ENCODE assay signal across 14 cellular contexts in the genomic region with DNA sequence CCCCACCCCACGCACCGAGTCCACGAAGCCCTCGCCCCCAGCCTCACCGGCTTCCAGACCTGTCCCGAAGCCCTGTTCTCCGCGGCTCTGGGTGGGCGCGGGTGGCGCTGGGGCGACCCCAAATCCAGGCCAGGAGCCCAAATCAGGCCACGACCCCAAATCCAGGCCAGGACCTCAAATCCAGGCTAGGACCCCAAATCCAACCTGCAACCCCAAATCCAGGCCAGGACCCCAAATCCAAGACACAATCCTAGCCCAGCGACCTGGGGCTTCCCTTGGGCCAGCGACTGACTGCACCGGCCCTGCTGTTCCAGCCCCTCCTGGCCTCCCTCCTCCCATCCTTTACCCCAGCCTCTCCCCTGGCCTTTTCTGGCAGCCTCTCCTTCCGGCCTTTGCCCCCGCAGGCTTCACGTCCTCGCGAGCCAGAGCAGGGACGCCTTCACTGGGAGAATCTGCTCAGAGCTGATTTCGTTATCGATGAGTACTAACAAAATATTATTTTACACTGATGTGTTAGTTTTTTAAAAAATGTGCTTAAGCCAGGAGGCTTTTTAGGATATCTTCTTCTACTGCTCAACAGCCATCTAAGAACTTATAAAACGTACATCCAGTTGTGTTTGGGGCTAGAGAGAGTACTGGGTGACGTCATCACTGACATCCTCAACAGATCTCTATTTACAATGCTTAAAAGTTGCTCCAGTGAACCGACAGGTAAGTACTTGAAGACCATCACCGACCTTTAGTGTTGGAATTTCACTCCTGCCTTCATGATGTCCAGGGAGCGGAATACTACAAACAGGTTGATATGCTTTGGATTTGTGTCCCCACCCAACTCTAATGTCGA. TPM values are rescaled to one million over a fixed set of nuclear protein-coding genes. Genes with fewer than 3 reads are reported as not detected.
DNase-seq lines count a peak whose midpoint lies in the region; ATAC-seq lines count a peak whose summit lies in the region.
"Had no signal": no experiment of that assay in that cellular context is flagged by ENCODE, and none has a peak within 500 bp of the region (broad histone marks: within the 10 kb centered on the region; RNA-seq: fewer than 3 reads in every experiment).

No MANE protein-coding gene starts in this region.

- H3K4me1 ChIP-seq in ES-I3 (ENCODE audit: insufficient read depth, low read length) (no peaks in the 10 kb centered on the region), iPS DF 6.9 (ENCODE audit: control insufficient read depth, insufficient read depth, low read length) (no peaks in the 10 kb centered on the region)

- no peaks in the 10 kb centered on the region for H3K9me3 ChIP-seq in ES-I3 (ENCODE audit: control insufficient read depth, insufficient read depth, low read length)
- no peaks in the 10 kb centered on the region for H3K9me3 ChIP-seq in T-helper 17 cell (ENCODE audit: control insufficient read depth, low read length, poor library complexity, severe bottlenecking)
- no peaks in the 10 kb centered on the region for H3K9me3 ChIP-seq in iPS DF 6.9 (ENCODE audit: control insufficient read depth, insufficient read depth, low read length)
- H3K9me3 ChIP-seq: Caco-2, gastrocnemius medialis, mucosa of descending colon had no signal

- intact Hi-C loops in sciatic nerve (cut with DNase I): loop anchor here (10.0 kb wide), 1 partner anchor 217 kb away; no protein-coding TSS in a partner anchor

- H3K27me3 Mint-ChIP-seq in T-helper 17 cell: peaks cover 73% of the 10 kb centered on the region

- peaks cover 9% of the 10 kb centered on the region for H3K36me3 Mint-ChIP-seq in T-helper 17 cell (ENCODE audit: low read depth)

- ATAC-seq in T-helper 17 cell (no peak), sciatic nerve (no peak), HG02759 (IDR thresholded peaks at IDR 0.05; ENCODE audit: unreplicated experiment) (no peak)

- no peak overlapping the region for H3K27ac ChIP-seq in iPS DF 6.9 (ENCODE audit: low read length)
- H3K27ac ChIP-seq: gastrocnemius medialis had no signal

- H3K4me3 ChIP-seq in iPS DF 6.9 (ENCODE audit: low read length): peak overlapping the region; percentile 4; the same call in 1 of the 2 replicates
- H3K4me3 ChIP-seq: mucosa of descending colon had no signal

- DNase-seq in T-helper 17 cell (no peak), iPS DF 6.9 (ENCODE audit: low read depth, low spot score) (no peak), sciatic nerve (ENCODE audit: low spot score) (peak; percentile 55), GM19240 (ENCODE audit: insufficient read length, low spot score) (no peak)
- no peak for DNase-seq in effector CD4-positive, alpha-beta T cell
- DNase-seq: activated B cell treated with CpG ODN at 0.5 μM for 24 hours, gastrocnemius medialis, NCI-H1105, NCI-H524, SHP77 had no signal

- peak overlapping the region; percentile 73 for H3K4me3 Mint-ChIP-seq in T-helper 17 cell

- peaks cover 6% of the 10 kb centered on the region for H3K27me3 ChIP-seq in iPS DF 6.9 (ENCODE audit: control insufficient read depth, insufficient read depth, low read length)

- H3K27ac Mint-ChIP-seq in T-helper 17 cell: no peak overlapping the region
- H3K27ac Mint-ChIP-seq: activated B cell treated with CpG ODN at 0.5 μM for 24 hours had no signal

- no CpG with 5 or more reads among the region's 30 CpGs for WGBS in iPS DF 6.9 (ENCODE audit: insufficient coverage, insufficient read length)

- peaks cover 19% of the 10 kb centered on the region for H3K4me1 Mint-ChIP-seq in T-helper 17 cell
- H3K4me1 Mint-ChIP-seq: activated B cell treated with CpG ODN at 0.5 μM for 24 hours had no signal

- peak overlapping the region; percentile 47; the same call in 1 of the 2 replicates for H3K9ac ChIP-seq in ES-I3 (ENCODE audit: low read depth, low read length)

- no peaks in the 10 kb centered on the region for H3K36me3 ChIP-seq in ES-I3 (ENCODE audit: insufficient read depth, low read length)
- no peaks in the 10 kb centered on the region for H3K36me3 ChIP-seq in iPS DF 6.9 (ENCODE audit: control insufficient read depth, insufficient read depth, low read length)
- H3K36me3 ChIP-seq: gastrocnemius medialis had no signal

RNA-seq across cellular contexts. Expression of a gene that starts 34.7 kb away (rescaled TPM):
- total RNA-seq in T-helper 17 cell (1 to 10 TPM; 1.0 to 2.6 TPM), sciatic nerve (0.89 TPM)

RNA-seq across cellular contexts. Expression of a gene that starts 34.8 kb away (rescaled TPM):
- total RNA-seq in T-helper 17 cell (100 to 1,000 TPM; 179 to 200 TPM), sciatic nerve (38.5 TPM)
